8 cellular contexts compared by ENCODE assay signal in the genomic region with DNA sequence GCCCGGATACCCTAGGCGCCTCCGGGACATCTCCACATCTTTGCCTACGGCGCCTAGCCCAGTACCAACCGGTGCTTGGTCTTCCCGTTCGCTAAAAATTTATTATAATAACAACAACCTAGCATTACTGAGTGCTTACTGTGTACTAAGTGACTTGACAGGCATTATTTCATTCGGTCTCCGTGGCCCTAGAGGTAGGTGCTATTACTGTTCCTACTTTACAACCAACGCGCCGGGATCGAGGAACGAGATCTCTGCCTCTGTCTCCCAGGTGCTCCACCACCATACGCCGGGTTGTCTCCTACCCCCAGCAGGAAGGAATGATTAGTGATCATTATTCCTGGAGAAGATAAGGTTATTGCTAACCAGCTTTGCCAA.
DNase-seq lines count a peak whose midpoint lies in the region; ATAC-seq and TF ChIP-seq lines count a peak whose summit lies in the region.

No MANE protein-coding gene starts in this region.

- H3K27me3 Mint-ChIP-seq in nephron progenitor cell (ENCODE audit: low read depth, poor library complexity): peaks cover 11% of the 10 kb centered on the region

- H3K36me3 Mint-ChIP-seq in nephron progenitor cell (ENCODE audit: low read depth): peaks cover 2% of the 10 kb centered on the region

- peak overlapping the region; percentile 89 for H3K4me3 Mint-ChIP-seq in nephron progenitor cell

- ATAC-seq in GM18517 (IDR thresholded peaks at IDR 0.05; ENCODE audit: unreplicated experiment) (peak; percentile 30), HG02840 (IDR thresholded peaks at IDR 0.05; ENCODE audit: low FRiP score, unreplicated experiment) (peak; percentile 18)

- H3K27ac Mint-ChIP-seq in nephron progenitor cell: no peak overlapping the region

- H3K4me1 Mint-ChIP-seq in nephron progenitor cell: peaks cover 48% of the 10 kb centered on the region

- TF ChIP-seq CTCF in epithelial cell of esophagus (IDR thresholded peaks at IDR 0.05; ENCODE audit: insufficient read depth, low read depth, low read length, missing control alignments): peak; percentile 5
- TF ChIP-seq CTCF in nephron progenitor cell (IDR thresholded peaks at IDR 0.05): no peak

- H3K9me3 Mint-ChIP-seq in nephron progenitor cell: no peaks in the 10 kb centered on the region

- peak overlapping the region; percentile 62 for H3K4me3 ChIP-seq in epithelial cell of esophagus (ENCODE audit: low read length)

- DNase-seq in RPMI8226 (peak; percentile 35), epithelial cell of esophagus (ENCODE audit: low read depth) (peak; percentile 52), nephron progenitor cell (no peak), cerebellar cortex (ENCODE audit: low spot score) (no peak), NCI-H2107 treated with DMSO at 0.1 percent for 48 hours (lab: John Stamatoyannopoulos, UW; ENCODE audit: unreplicated experiment) (no peak)
- no peak for DNase-seq in activated CD4-positive, CD25-positive, alpha-beta regulatory T cell (lab: John Stamatoyannopoulos, UW)

Comparison
In these comparisons a context has a peak if more than half of its experiments do, and no peak if none do; other contexts are left out.
1. DNase-seq: peak in RPMI8226 (single experiment) and epithelial cell of esophagus (single experiment); none in nephron progenitor cell (single experiment), cerebellar cortex (single experiment), activated CD4-positive, CD25-positive, alpha-beta regulatory T cell (0 of 4) and NCI-H2107 treated with DMSO at 0.1 percent for 48 hours (single experiment).